In the genomic region with DNA sequence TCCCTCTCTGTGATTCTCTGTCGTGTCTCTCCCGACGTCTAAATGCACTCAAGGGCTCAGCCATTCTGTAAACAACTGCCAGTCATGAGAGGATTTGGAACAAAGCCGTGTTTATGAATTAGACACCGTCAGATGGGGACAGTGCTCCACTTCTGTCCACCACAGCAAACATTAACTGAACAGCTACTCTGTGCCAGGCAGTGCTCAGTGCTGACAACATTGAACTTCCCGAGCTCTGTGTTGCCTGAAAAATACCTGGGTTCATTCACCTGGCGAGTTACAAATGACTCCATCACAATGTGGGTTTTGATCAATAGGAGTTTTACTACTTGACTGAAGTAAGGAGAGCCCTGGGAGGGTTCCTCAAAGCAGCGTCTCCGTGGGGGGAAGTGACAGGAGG, we compare ENCODE assay signal across 33 cellular contexts.
"Had no signal": no experiment of that assay in that cellular context is flagged by ENCODE, and none has a peak within 500 bp of the region (broad histone marks: within the 10 kb centered on the region; RNA-seq: fewer than 3 reads in every experiment).

No MANE protein-coding gene starts in this region.

- ATAC-seq: activated CD8-positive, alpha-beta T cell treated with anti-CD3 and anti-CD28 coated beads for 36 hours; activated naive CD4-positive, alpha-beta T cell treated with anti-CD3 and anti-CD28 coated beads, Interleukin-2, amount 50 U/mL, for 72 hours; activated T-cell treated with anti-CD3 and anti-CD28 coated beads, Interleukin-2, amount 50 U/mL, for 4 hours; activated T-cell treated with anti-CD3 and anti-CD28 coated beads, Interleukin-2, amount 50 U/mL, for 72 hours; activated T-helper 17 cell treated with anti-CD3 and anti-CD28 coated beads, Interleukin-2, amount 50 U/mL, for 72 hours; body of pancreas; T-helper 17 cell had no signal

- H3K27ac ChIP-seq: adrenal gland, body of pancreas, brain microvascular endothelial cell, breast epithelium, VCaP had no signal

- H3K4me1 ChIP-seq: adrenal gland, body of pancreas, breast epithelium had no signal

- H3K36me3 ChIP-seq: adrenal gland, brain microvascular endothelial cell, breast epithelium had no signal

- H3K4me3 ChIP-seq: adrenal gland, body of pancreas, breast epithelium had no signal

- H3K9me3 ChIP-seq: adrenal gland, body of pancreas had no signal

- FAIRE-seq: astrocyte, TTC549 had no signal

- DNase-seq: activated B cell treated with CpG ODN at 0.5 μM for 24 hours; activated CD4-positive, alpha-beta memory T cell treated with anti-CD3 and anti-CD28 coated beads for 36 hours; activated CD4-positive, alpha-beta T cell treated with anti-CD3 and anti-CD28 coated beads for 4 hours; activated CD4-positive, alpha-beta T cell treated with anti-CD3 and anti-CD28 coated beads, Interleukin-2, amount 10 ng/mL, durations not matched to agents 24 days and 14 days; activated CD4-positive, alpha-beta T cell treated with anti-CD3 and anti-CD28 coated beads, Interleukin-2, amount 50 U/mL, for 1 hour; activated CD4-positive, alpha-beta T cell treated with anti-CD3 and anti-CD28 coated beads, Interleukin-2, amount 50 U/mL, for 4 hours; activated CD4-positive, CD25-positive, alpha-beta regulatory T cell treated with anti-CD3 and anti-CD28 coated beads, Interleukin-2, amount 50 U/mL, for 72 hours; activated CD8-positive, alpha-beta memory T cell treated with anti-CD3 and anti-CD28 coated beads, Interleukin-2, amount 50 U/mL, for 4 hours; activated CD8-positive, alpha-beta T cell treated with anti-CD3 and anti-CD28 coated beads for 36 hours; activated effector memory CD4-positive, alpha-beta T cell treated with anti-CD3 and anti-CD28 coated beads, Interleukin-2, amount 50 U/mL, for 16 hours; activated gamma-delta T cell treated with Interleukin-2 at 50 U/mL for 16 hours; activated naive CD4-positive, alpha-beta T cell; activated naive CD4-positive, alpha-beta T cell treated with anti-CD3 and anti-CD28 coated beads for 36 hours; activated naive CD4-positive, alpha-beta T cell treated with anti-CD3 and anti-CD28 coated beads, Interleukin-2, amount 50 U/mL, for 16 hours; activated naive CD8-positive, alpha-beta T cell treated with anti-CD3 and anti-CD28 coated beads for 36 hours; activated T-cell treated with anti-CD3 and anti-CD28 coated beads for 4 hours; activated T-cell treated with anti-CD3 and anti-CD28 coated beads, Interleukin-2, amount 50 U/mL, for 1 hour; activated T-cell treated with anti-CD3 and anti-CD28 coated beads, Interleukin-2, amount 50 U/mL, for 4 hours; activated T-cell treated with anti-CD3 and anti-CD28 coated beads, Interleukin-2, amount 50 U/mL, for 72 hours; adrenal gland; amniotic stem cell; aorta; body of pancreas; brain microvascular endothelial cell; central memory CD4-positive, alpha-beta T cell; T-helper 17 cell; T-helper 9 cell had no signal

- H3K27me3 ChIP-seq: adrenal gland, body of pancreas, brain microvascular endothelial cell, breast epithelium had no signal
